Comparison of ENCODE assay signal across 8 cellular contexts in genomic region chr16:89994721-89995474, GRCh38. TPM values are rescaled to one million over a fixed set of nuclear protein-coding genes. Genes with fewer than 3 reads are reported as not detected.
A peak's percentile ranks its signal among the peaks of the same experiment; 100 is the strongest.
DNase-seq lines count a peak whose midpoint lies in the region; ATAC-seq and TF ChIP-seq lines count a peak whose summit lies in the region.
"Not testable (repeated sequence)": the region's sequence is repeated elsewhere in the genome, so short reads cannot be mapped to it uniquely, and the experiment has no call there.

No MANE protein-coding gene starts in this region.

- H3K27me3 ChIP-seq in SJCRH30; hepatocyte; prostate gland (replicated peaks; ENCODE audit: insufficient read depth); stomach: not testable (repeated sequence)

- TF ChIP-seq POLR2A in prostate gland (IDR thresholded peaks at IDR 0.05); stomach (IDR thresholded peaks at IDR 0.05): not testable (repeated sequence)

- H3K27ac Mint-ChIP-seq in central memory CD8-positive, alpha-beta T cell (ENCODE audit: low read depth), result peak overlapping the region; percentile 97

- not testable (repeated sequence) for H3K9me3 ChIP-seq in SJCRH30 (replicated peaks); hepatocyte (ENCODE audit: low read depth); prostate gland
- peaks cover 0 to 17% (median 0%) of the 10 kb centered on the region in 4 donors for H3K9me3 ChIP-seq in stomach

- not testable (repeated sequence) for H3K27ac ChIP-seq in SJCRH30
- H3K27ac ChIP-seq in hepatocyte (peak overlapping the region; percentile 93), prostate gland (peak overlapping the region; percentile 26 to 34), stomach (peak overlapping the region; percentile 42 to 81 (median 79))

- H3K4me3 ChIP-seq in SJCRH30, hepatocyte, prostate gland, stomach: not testable (repeated sequence)

- not testable (repeated sequence) for TF ChIP-seq CTCF in hepatocyte (IDR thresholded peaks at IDR 0.05; ENCODE audit: poor library complexity); prostate gland (IDR thresholded peaks at IDR 0.05); stomach (IDR thresholded peaks at IDR 0.05)

- intact Hi-C loops in prostate gland (cut with DNase I); stomach (cut with DNase I; ENCODE audit: low total_unique reads): not testable (repeated sequence)

- peak; percentile 60 for ATAC-seq in central memory CD8-positive, alpha-beta T cell (replicated peaks; ENCODE audit: extremely low read depth, poor library complexity, severe bottlenecking)

- not testable (repeated sequence) for TF ChIP-seq EP300 in stomach (IDR thresholded peaks at IDR 0.05)

- H3K36me3 ChIP-seq in SJCRH30 (peaks cover 34% of the 10 kb centered on the region), stomach (peaks cover 23 to 94% (median 68%) of the 10 kb centered on the region in 4 donors)
- H3K36me3 ChIP-seq in hepatocyte (replicated peaks; ENCODE audit: insufficient read depth, low read depth); prostate gland: not testable (repeated sequence)

- H3K79me2 ChIP-seq in hepatocyte, result not testable (repeated sequence)

- H3K4me2 ChIP-seq in hepatocyte, result not testable (repeated sequence)

- DNase-seq in COR-L47 (lab: John Stamatoyannopoulos, UW) (peak; percentile 89), M059J (ENCODE audit: low read depth) (peak; percentile 67), SJCRH30 (peak; percentile 58 to 67), activated T-cell treated with anti-CD3 and anti-CD28 coated beads for 24 hours (ENCODE audit: low read depth) (peak; percentile 43), hepatocyte (ENCODE audit: low spot score) (peak; percentile 85), prostate gland (ENCODE audit: low spot score) (peak; percentile 20)
- DNase-seq in central memory CD8-positive, alpha-beta T cell (ENCODE audit: low spot score in 2 of 2), result peak in 1 of 2 donors; percentile 47
- DNase-seq in stomach, result not testable (repeated sequence)

- not testable (repeated sequence) for H3K9me3 Mint-ChIP-seq in central memory CD8-positive, alpha-beta T cell

- H3K4me3 Mint-ChIP-seq in central memory CD8-positive, alpha-beta T cell, result peak overlapping the region; percentile 61

- H3K36me3 Mint-ChIP-seq in central memory CD8-positive, alpha-beta T cell (ENCODE audit: insufficient read depth), result peaks cover 30% of the 10 kb centered on the region

- not testable (repeated sequence) for H4K20me1 ChIP-seq in hepatocyte (ENCODE audit: insufficient read depth, poor library complexity, severe bottlenecking)

- peaks cover 17% of the 10 kb centered on the region for H3K4me1 Mint-ChIP-seq in central memory CD8-positive, alpha-beta T cell

- H3K9me2 ChIP-seq in hepatocyte (replicated peaks; ENCODE audit: insufficient read depth), result not testable (repeated sequence)

- H3K27me3 Mint-ChIP-seq in central memory CD8-positive, alpha-beta T cell, result not testable (repeated sequence)

- not testable (repeated sequence) for H2AFZ ChIP-seq in hepatocyte

- 72% methylated on average over 8 of the region's 8 CpGs for WGBS in hepatocyte (ENCODE audit: low lambda C conversion rate, missing lambda C conversion rate)
- WGBS in prostate gland, result 66% methylated on average over 8 of the region's 8 CpGs
- 50 to 80% (median 69%) methylated on average over 1 to 8 of the region's 8 CpGs for WGBS in stomach, 5 donors

- not testable (repeated sequence) for H3K4me1 ChIP-seq in SJCRH30; hepatocyte (ENCODE audit: insufficient read depth); prostate gland (replicated peaks); stomach

RNA-seq across cellular contexts. Expression of gene DBNDD1, which starts 24.4 kb away (rescaled TPM):
- total RNA-seq in M059J (2014; rRNA removed; shearing (Covaris generic)), result 10.9 and 18.7 TPM in 2 replicates
- total RNA-seq in SJCRH30 (2014; rRNA removed; shearing (Covaris generic)), result 13.5 and 14.4 TPM in 2 replicates
- total RNA-seq in hepatocyte (5.5 and 8.5 TPM in 2 replicates), prostate gland (1 to 10 TPM; 5.3 to 7.7 TPM), stomach (10 to 100 TPM in 2 of 5 donors, 1 to 10 TPM in 1, under 1 TPM in 1, not detected in 1; 0.73 to 37.1 (median 15.1) TPM)
- polyA plus RNA-seq in hepatocyte (18.2 and 21.0 TPM in 2 replicates), stomach (1 to 10 TPM; 5.8 to 9.9 (median 7.3) TPM)

RNA-seq across cellular contexts. Expression of gene DEF8, which starts 46.3 kb away (rescaled TPM):
- total RNA-seq in M059J (2014; rRNA removed; shearing (Covaris generic)), result 105 and 117 TPM in 2 replicates
- 44.0 and 49.2 TPM in 2 replicates for total RNA-seq in SJCRH30 (2014; rRNA removed; shearing (Covaris generic))
- total RNA-seq in hepatocyte (61.7 and 69.1 TPM in 2 replicates), prostate gland (10 to 100 TPM; 63.9 to 79.9 TPM), stomach (100 to 1,000 TPM in 1 of 5 donors, 10 to 100 TPM in 4; 26.4 to 329 (median 56.1) TPM)
- polyA plus RNA-seq in hepatocyte (64.2 and 74.7 TPM in 2 replicates), stomach (10 to 100 TPM; 52.5 to 74.6 (median 61.9) TPM)
